In genomic region chr5:134600600-134600999, GRCh38 we compare ENCODE assay signal across 21 cellular contexts. TPM values are rescaled to one million over a fixed set of nuclear protein-coding genes. Genes with fewer than 3 reads are reported as not detected.
A peak's percentile ranks its signal among the peaks of the same experiment; 100 is the strongest.
DNase-seq lines count a peak whose midpoint lies in the region; ATAC-seq and TF ChIP-seq lines count a peak whose summit lies in the region.
"Had no signal": no experiment of that assay in that cellular context is flagged by ENCODE, and none has a peak within 500 bp of the region (broad histone marks: within the 10 kb centered on the region; RNA-seq: fewer than 3 reads in every experiment).

No MANE protein-coding gene starts in this region.

- TF ChIP-seq CTCF in AG04450 (IDR thresholded peaks at IDR 0.05; ENCODE audit: low read depth, low read length) (no peak), mammary epithelial cell (conservative IDR thresholded peaks at IDR 0.05 in 1 of 2, IDR thresholded peaks at IDR 0.05 in 1 of 2; ENCODE audit: extremely low read depth in 1 of 2, insufficient read depth in 1 of 2, low read depth in 1 of 2, low read length in 2 of 2) (no peak), right atrium auricular region (IDR thresholded peaks at IDR 0.05) (no peak)

- POLR2A ChIA-PET in AG04450 (lab: Yijun Ruan, JAX): no interaction called here

- H3K9ac ChIP-seq in mammary epithelial cell (ENCODE audit: insufficient read depth, low read length): no peak overlapping the region

- H3K4me3 ChIP-seq in AG04450 (ENCODE audit: low read depth, low read length) (no peak overlapping the region), mammary epithelial cell (replicated peaks in 1 of 3; ENCODE audit: insufficient read depth in 1 of 3, low read depth in 2 of 3, low read length in 3 of 3) (no peak overlapping the region), right atrium auricular region (no peak overlapping the region)
- H3K4me3 ChIP-seq: gastrocnemius medialis, left ventricle myocardium inferior, PC-9, SJSA1 had no signal

- H3K4me2 ChIP-seq in mammary epithelial cell (ENCODE audit: insufficient read depth, low read depth, low read length): no peak overlapping the region
- H3K4me2 ChIP-seq: PC-9 had no signal

- no peaks in the 10 kb centered on the region for H3K27me3 ChIP-seq in AG04450 (ENCODE audit: control insufficient read depth, insufficient read depth, low read length)
- H3K27me3 ChIP-seq in mammary epithelial cell (ENCODE audit: insufficient read depth, low read length): no peaks in the 10 kb centered on the region
- no peaks in the 10 kb centered on the region for H3K27me3 ChIP-seq in right atrium auricular region
- H3K27me3 ChIP-seq: gastrocnemius medialis, SJSA1 had no signal

- intact Hi-C loops in mammary epithelial cell (cut with micrococcal nuclease): no loop called here

- DNase-seq in AG04450 (ENCODE audit: low read depth, low spot score): peak; percentile 45
- DNase-seq in HCEC 1CT: peak; percentile 32
- peak; percentile 58 for DNase-seq in mammary epithelial cell
- peak; percentile 31 for DNase-seq in hepatic stellate cell (ENCODE audit: low spot score)
- no peak for DNase-seq in right atrium auricular region (ENCODE audit: low spot score)
- DNase-seq in NCI-H446 treated with DMSO at 0.1 percent for 48 hours (lab: John Stamatoyannopoulos, UW): no peak
- DNase-seq: activated CD4-positive, alpha-beta T cell treated with anti-CD3 and anti-CD28 coated beads for 1 hour; activated CD8-positive, alpha-beta memory T cell treated with anti-CD3 and anti-CD28 coated beads, Interleukin-2, amount 10 ng/mL, durations not matched to agents 7 days and 5 days; activated gamma-delta T cell treated with Interleukin-2 at 50 U/mL for 16 hours; effector CD4-positive, alpha-beta T cell; gastrocnemius medialis; left ventricle myocardium inferior; NCI-H2081 treated with DMSO at 0.1 percent for 48 hours; NCI-H69; occipital lobe; PC-9; substantia nigra had no signal

- H3K79me2 ChIP-seq in mammary epithelial cell (ENCODE audit: insufficient read depth, low read length): no peaks in the 10 kb centered on the region

- H3K36me3 ChIP-seq in mammary epithelial cell (ENCODE audit: insufficient read depth, low read length) (peaks cover 3% of the 10 kb centered on the region), right atrium auricular region (peaks cover 25% of the 10 kb centered on the region)

- H3K9me3 ChIP-seq in AG04450 (ENCODE audit: control insufficient read depth, insufficient read depth, low read length): no peaks in the 10 kb centered on the region
- H3K9me3 ChIP-seq in mammary epithelial cell (replicated peaks; ENCODE audit: insufficient read depth, low read length): no peaks in the 10 kb centered on the region
- no peaks in the 10 kb centered on the region for H3K9me3 ChIP-seq in right atrium auricular region
- H3K9me3 ChIP-seq: gastrocnemius medialis, left ventricle myocardium inferior, SJSA1 had no signal

- H4K20me1 ChIP-seq in mammary epithelial cell (ENCODE audit: insufficient read depth, low read length): no peaks in the 10 kb centered on the region

- no TSS peak for BruUV-seq in mammary epithelial cell (replicated peaks; lab: Mats Ljungman, UMichigan)

- dilution Hi-C loops in mammary epithelial cell (cut with HindIII; ENCODE audit: low sequenced_read_pairs): no loop called here

- WGBS in mammary epithelial cell (ENCODE audit: low coverage, missing lambda C conversion rate): 64% methylated on average over 3 of the region's 3 CpGs

- H3K27ac ChIP-seq in AG04450 (ENCODE audit: low read depth, low read length): peak overlapping the region; percentile 11
- no peak overlapping the region for H3K27ac ChIP-seq in mammary epithelial cell (ENCODE audit: insufficient read depth, low read depth, low read length)
- no peak overlapping the region for H3K27ac ChIP-seq in right atrium auricular region
- H3K27ac ChIP-seq: left ventricle myocardium inferior, PC-9, SJSA1 had no signal

- H3K4me1 ChIP-seq in mammary epithelial cell (ENCODE audit: insufficient read depth, low read length) (no peaks in the 10 kb centered on the region), right atrium auricular region (no peaks in the 10 kb centered on the region)
- H3K4me1 ChIP-seq: left ventricle myocardium inferior had no signal

- ATAC-seq in GM21576 (IDR thresholded peaks at IDR 0.05; ENCODE audit: unreplicated experiment) (no peak), GM21619 (IDR thresholded peaks at IDR 0.05; ENCODE audit: unreplicated experiment) (no peak)
- ATAC-seq: activated CD8-positive, alpha-beta memory T cell treated with anti-CD3 and anti-CD28 coated beads, Interleukin-2, amount 10 ng/mL, durations not matched to agents 7 days and 5 days; gastrocnemius medialis; sciatic nerve had no signal

- in situ Hi-C loops in mammary epithelial cell (cut with MboI; ENCODE audit: low sequenced_read_pairs in 2 of 2): no loop called here

- no peak overlapping the region for H2AFZ ChIP-seq in mammary epithelial cell (ENCODE audit: low read depth, low read length)
- H2AFZ ChIP-seq: PC-9 had no signal

- CTCF ChIA-PET in AG04450 (lab: Charles Lee): interaction anchor here (3.0 to 5.6 kb wide), 2 partner anchors 13 to 14 kb away, joined by 22 to 49 read pairs; no protein-coding TSS in a partner anchor
- CTCF ChIA-PET in mammary epithelial cell (lab: Charles Lee; ENCODE audit: low non-redundant PET): no interaction called here

RNA-seq across cellular contexts. Expression of gene SAR1B, which starts 32.0 kb away (rescaled TPM):
- 63.8 and 81.6 TPM in 2 replicates for polyA plus RNA-seq in AG04450 (2011; rRNA removed)
- 36.9 and 57.3 TPM in 2 replicates for polyA minus RNA-seq in AG04450 (2011; rRNA and poly(A)+ RNA removed)
- total RNA-seq in mammary epithelial cell: 10 to 100 TPM; 45.2 to 54.2 TPM
- polyA plus RNA-seq in mammary epithelial cell: 33.7 TPM
- polyA minus RNA-seq in mammary epithelial cell: 47.7 TPM
- total RNA-seq in right atrium auricular region: 10 to 100 TPM; 54.6 to 60.9 TPM

RNA-seq across cellular contexts. Expression of gene SEC24A, which starts 48.0 kb away (rescaled TPM):
- polyA plus RNA-seq in AG04450 (2011; rRNA removed): 35.9 and 46.7 TPM in 2 replicates
- polyA minus RNA-seq in AG04450 (2011; rRNA and poly(A)+ RNA removed): 42.9 and 65.1 TPM in 2 replicates
- total RNA-seq in mammary epithelial cell: 10 to 100 TPM; 20.4 to 20.8 TPM
- polyA plus RNA-seq in mammary epithelial cell: 19.9 TPM
- 36.0 TPM for polyA minus RNA-seq in mammary epithelial cell
- total RNA-seq in right atrium auricular region: 10 to 100 TPM in 1 of 2 donors, 1 to 10 TPM in 1; 9.6 to 12.8 TPM

Comparison
In these comparisons a context has a peak if more than half of its experiments do, and no peak if none do; other contexts are left out.
1. DNase-seq: peak in AG04450 (single experiment), HCEC 1CT (single experiment), mammary epithelial cell (single experiment) and hepatic stellate cell (single experiment); none in right atrium auricular region (single experiment) and NCI-H446 treated with DMSO at 0.1 percent for 48 hours (single experiment).